ENCODE assay signal across 8 cellular contexts in genomic region chrX:49001521-49002090, GRCh38. TPM values are rescaled to one million over a fixed set of nuclear protein-coding genes. Genes with fewer than 3 reads are reported as not detected.
DNase-seq lines count a peak whose midpoint lies in the region; ATAC-seq and TF ChIP-seq lines count a peak whose summit lies in the region.

No MANE protein-coding gene starts in this region.

- H3K9ac ChIP-seq in PC-3 (ENCODE audit: low read length): peak overlapping the region; percentile 81

- 0 out of 2 replicates have a peak, but pooled peaks cover 3% of the 10 kb centered on the region for H3K9me2 ChIP-seq in PC-3 (replicated peaks; ENCODE audit: low read length)

- H3K9me3 ChIP-seq in PC-3 (ENCODE audit: low read length) (no peaks in the 10 kb centered on the region), gastroesophageal sphincter (no peaks in the 10 kb centered on the region), osteoblast (ENCODE audit: low read depth, low read length) (no peaks in the 10 kb centered on the region), tibial nerve (no peaks in the 10 kb centered on the region)

- H3K4me2 ChIP-seq in PC-3 (ENCODE audit: low read length) (peak overlapping the region; percentile 97), osteoblast (ENCODE audit: insufficient read depth, low read length) (peak overlapping the region; percentile 89)

- H3K79me2 ChIP-seq in PC-3 (ENCODE audit: low read length): peaks cover 15% of the 10 kb centered on the region
- H3K79me2 ChIP-seq in osteoblast (ENCODE audit: insufficient read depth, low read length): peaks cover 12% of the 10 kb centered on the region

- DNase-seq in ACHN (peak; percentile 24), PC-3 (peak; percentile 24), osteoblast (ENCODE audit: insufficient read length, low spot score, missing footprints) (peak; percentile 87), tibial nerve (ENCODE audit: low spot score in 2 of 2) (peak in 1 of 2 donors; percentile 5)
- DNase-seq in activated effector memory CD4-positive, alpha-beta T cell treated with anti-CD3 and anti-CD28 coated beads, Interleukin-2, amount 50 U/mL, for 16 hours: peak; percentile 82

- H3F3A ChIP-seq in PC-3 (ENCODE audit: low read length, unreplicated experiment): no peaks in the 10 kb centered on the region

- no peak for TF ChIP-seq EP300 in gastroesophageal sphincter (IDR thresholded peaks at IDR 0.05)
- no peak for TF ChIP-seq EP300 in tibial nerve (IDR thresholded peaks at IDR 0.05)

- H4K20me1 ChIP-seq in PC-3 (ENCODE audit: low read length) (no peaks in the 10 kb centered on the region), osteoblast (ENCODE audit: insufficient read depth, low read length) (peaks cover 7% of the 10 kb centered on the region)

- POLR2A ChIA-PET in PC-3 (lab: Charles Lee; ENCODE audit: unreplicated experiment): interaction anchor here (0.7 kb wide), 1 partner anchor 42 kb away, joined by 12 read pairs; the partner anchor contains the start of gene TFE3

- intact Hi-C loops in PC-3 (cut with micrococcal nuclease): loop anchor here (1.0 kb wide), 1 partner anchor 42 kb away; the partner anchor contains the start of gene TFE3

- TF ChIP-seq POLR2A in gastroesophageal sphincter (IDR thresholded peaks at IDR 0.05) (no peak), tibial nerve (IDR thresholded peaks at IDR 0.05) (no peak)

- TSS peak; percentile 47 for BruUV-seq in PC-3 (replicated peaks; lab: Mats Ljungman, UMichigan)

- ATAC-seq in GM18867 (IDR thresholded peaks at IDR 0.05; ENCODE audit: unreplicated experiment) (peak; percentile 33), HG03175 (IDR thresholded peaks at IDR 0.05; ENCODE audit: unreplicated experiment) (peak; percentile 36), PC-3 (peak; percentile 11; the same call in 1 of the 2 replicates), gastroesophageal sphincter (peak; percentile 50)

- CTCF ChIA-PET in PC-3 (lab: Charles Lee): no interaction called here

- WGBS in gastroesophageal sphincter (ENCODE audit: low coverage in 1 of 2), 2 donors: 0 to 31% methylated on average over 13 to 15 of the region's 17 CpGs
- WGBS in tibial nerve, 2 donors: 2 to 34% methylated on average over 17 of the region's 17 CpGs

- H3K27ac ChIP-seq in PC-3 (ENCODE audit: low read length): peak overlapping the region; percentile 64
- H3K27ac ChIP-seq in gastroesophageal sphincter: peak overlapping the region; percentile 57 to 81 (median 74)
- peak overlapping the region; percentile 98 for H3K27ac ChIP-seq in osteoblast (ENCODE audit: low read depth, low read length)
- H3K27ac ChIP-seq in tibial nerve: peak overlapping the region; percentile 31 to 89 (median 78)

- H3K4me1 ChIP-seq in PC-3 (ENCODE audit: insufficient read depth, low read length): no peaks in the 10 kb centered on the region
- H3K4me1 ChIP-seq in gastroesophageal sphincter: peaks cover 0 to 11% (median 0%) of the 10 kb centered on the region in 3 donors
- no peaks in the 10 kb centered on the region for H3K4me1 ChIP-seq in osteoblast (ENCODE audit: insufficient read depth, low read length)
- peaks cover 0 to 14% (median 2%) of the 10 kb centered on the region in 4 donors for H3K4me1 ChIP-seq in tibial nerve

- H3K27me3 ChIP-seq in PC-3 (ENCODE audit: low read length) (no peaks in the 10 kb centered on the region), gastroesophageal sphincter (no peaks in the 10 kb centered on the region), osteoblast (ENCODE audit: insufficient read depth, low read length) (no peaks in the 10 kb centered on the region), tibial nerve (no peaks in the 10 kb centered on the region)

- TF ChIP-seq CTCF in PC-3 (conservative IDR thresholded peaks at IDR 0.05; ENCODE audit: low read depth, low read length): no peak
- no peak for TF ChIP-seq CTCF in gastroesophageal sphincter (IDR thresholded peaks at IDR 0.05)
- TF ChIP-seq CTCF in osteoblast (IDR thresholded peaks at IDR 0.05; ENCODE audit: extremely low read depth, low read depth, low read length): no peak
- TF ChIP-seq CTCF in tibial nerve (IDR thresholded peaks at IDR 0.05): no peak

- H3K36me3 ChIP-seq in PC-3 (ENCODE audit: low read depth, low read length) (peaks cover 11% of the 10 kb centered on the region), gastroesophageal sphincter (peaks cover 0 to 24% of the 10 kb centered on the region in 2 donors), osteoblast (ENCODE audit: insufficient read depth, low read length) (peaks cover 9% of the 10 kb centered on the region), tibial nerve (peaks cover 0 to 19% (median 0%) of the 10 kb centered on the region in 3 donors)

- H3K4me3 ChIP-seq in PC-3 (ENCODE audit: low read length) (peak overlapping the region; percentile 93), gastroesophageal sphincter (peak overlapping the region; percentile 67 to 98), osteoblast (ENCODE audit: insufficient read depth, low read length) (peak overlapping the region; percentile 86), tibial nerve (peak overlapping the region; percentile 39 to 72 (median 60))

- in situ Hi-C loops in ACHN (cut with HindIII; ENCODE audit: low pct_ligation_motif_present, low pct_unique_long_range_greater_than_20kb, low sequenced_read_pairs): no loop called here

- H2AFZ ChIP-seq in PC-3 (ENCODE audit: low read length) (peak overlapping the region; percentile 93), osteoblast (ENCODE audit: low read length) (peak overlapping the region; percentile 92)

RNA-seq across cellular contexts. Expression of gene GRIPAP1, which starts 0.5 kb away (rescaled TPM):
- total RNA-seq in PC-3 (2014; rRNA removed) (31.1 and 44.3 TPM in 2 replicates), gastroesophageal sphincter (10 to 100 TPM; 28.1 to 62.6 (median 33.9) TPM), osteoblast (14.4 and 15.6 TPM in 2 replicates), tibial nerve (10 to 100 TPM; 42.5 to 76.2 (median 58.6) TPM)

RNA-seq across cellular contexts. Expression of gene KCND1, which starts 30.0 kb away (rescaled TPM):
- 0.51 and 0.86 TPM in 2 replicates for total RNA-seq in PC-3 (2014; rRNA removed)
- 1 to 10 TPM in 3 of 4 donors, under 1 TPM in 1; 0.78 to 2.7 (median 1.7) TPM for total RNA-seq in gastroesophageal sphincter
- total RNA-seq in osteoblast: 0.29 and 0.36 TPM in 2 replicates
- total RNA-seq in tibial nerve: 1 to 10 TPM; 2.1 to 7.5 (median 4.2) TPM

RNA-seq across cellular contexts. Expression of gene TFE3, which starts 41.6 kb away (rescaled TPM):
- 46.9 and 56.9 TPM in 2 replicates for total RNA-seq in PC-3 (2014; rRNA removed)
- total RNA-seq in gastroesophageal sphincter: 100 to 1,000 TPM in 3 of 4 donors, 10 to 100 TPM in 1; 85.8 to 165 (median 107) TPM
- 36.2 and 46.7 TPM in 2 replicates for total RNA-seq in osteoblast
- total RNA-seq in tibial nerve: 100 to 1,000 TPM in 3 of 4 donors, 10 to 100 TPM in 1; 98.6 to 124 (median 117) TPM

RNA-seq across cellular contexts. Expression of gene OTUD5, which starts 44.2 kb away (rescaled TPM):
- total RNA-seq in PC-3 (2014; rRNA removed) (41.4 and 50.9 TPM in 2 replicates), gastroesophageal sphincter (10 to 100 TPM; 36.8 to 54.3 (median 47.7) TPM), osteoblast (31.2 and 33.7 TPM in 2 replicates), tibial nerve (10 to 100 TPM; 39.8 to 79.2 (median 51.6) TPM)

RNA-seq across cellular contexts. Expression of gene CCDC120, which starts 57.2 kb away (rescaled TPM):
- 5.3 and 7.1 TPM in 2 replicates for total RNA-seq in PC-3 (2014; rRNA removed)
- 1 to 10 TPM; 1.1 to 4.7 (median 2.5) TPM for total RNA-seq in gastroesophageal sphincter
- 1.1 and 1.2 TPM in 2 replicates for total RNA-seq in osteoblast
- total RNA-seq in tibial nerve: 1 to 10 TPM; 4.1 to 6.6 (median 4.5) TPM
